ENCODE assay signal across 21 cellular contexts in genomic region chr10:68155615-68156205, GRCh38. TPM values are rescaled to one million over a fixed set of nuclear protein-coding genes. Genes with fewer than 3 reads are reported as not detected.
DNase-seq lines count a peak whose midpoint lies in the region; ATAC-seq and TF ChIP-seq lines count a peak whose summit lies in the region.
"Had no signal": no experiment of that assay in that cellular context is flagged by ENCODE, and none has a peak within 500 bp of the region (broad histone marks: within the 10 kb centered on the region; RNA-seq: fewer than 3 reads in every experiment).

No MANE protein-coding gene starts in this region.

- H3K4me1 ChIP-seq in right cardiac atrium (ENCODE audit: control insufficient read depth, insufficient read depth, low read length): peaks cover 7% of the 10 kb centered on the region
- peaks cover 39% of the 10 kb centered on the region for H3K4me1 ChIP-seq in adipocyte (ENCODE audit: control insufficient read depth, insufficient read depth, low read length)
- no peaks in the 10 kb centered on the region for H3K4me1 ChIP-seq in prostate gland (replicated peaks)
- H3K4me1 ChIP-seq in SK-N-SH (ENCODE audit: control insufficient read depth in 1 of 2, insufficient read depth in 2 of 2, low read depth in 1 of 2, low read length in 1 of 2): peaks cover 11 to 27% of the 10 kb centered on the region in 2 experiments; a peak in 3 of 4 replicates

- intact Hi-C loops in right cardiac atrium (cut with DNase I): loop anchor here in 3 of 4 donors (2.0 to 5.0 kb wide), 5 partner anchors 71 to 299 kb away; partner anchors contain the start of gene HERC4 (in 1 of the 3)
- intact Hi-C loops in left ventricle myocardium superior (cut with micrococcal nuclease): loop anchor here (5.0 kb wide), 2 partner anchors 73 to 298 kb away; no protein-coding TSS in a partner anchor
- intact Hi-C loops in prostate gland (cut with DNase I): loop anchor here (5.0 kb wide), 2 partner anchors 73 to 298 kb away; no protein-coding TSS in a partner anchor

- peaks cover 15% of the 10 kb centered on the region for H3F3A ChIP-seq in SK-N-SH (replicated peaks; ENCODE audit: insufficient read depth)

- TF ChIP-seq RAD21 in SK-N-SH (IDR thresholded peaks at IDR 0.05; ENCODE audit: low read length): no peak

- no peak overlapping the region for H3K4me2 ChIP-seq in SK-N-SH
- H3K4me2 ChIP-seq: BLaER1 had no signal

- H3K9me2 ChIP-seq in SK-N-SH: no peaks in the 10 kb centered on the region

- DNase-seq in right cardiac atrium: no peak
- no peak for DNase-seq in left ventricle myocardium superior
- peak; percentile 27 for DNase-seq in adipocyte (ENCODE audit: low read depth)
- DNase-seq in foreskin fibroblast: peak; percentile 63 to 73
- DNase-seq in prostate gland (ENCODE audit: low spot score): no peak
- DNase-seq in hypothalamus (lab: John Stamatoyannopoulos, UW): no peak
- DNase-seq in GM10266 (ENCODE audit: extremely low spot score): no peak
- no peak for DNase-seq in SK-N-SH
- DNase-seq: COR-L47, islet precursor cell, NCI-H2029 treated with DMSO at 0.1 percent for 48 hours, NCI-H345 had no signal

- H3K4me3 ChIP-seq in right cardiac atrium (ENCODE audit: low read length) (no peak overlapping the region), adipocyte (ENCODE audit: low read length) (no peak overlapping the region), foreskin fibroblast (ENCODE audit: low read depth in 1 of 2, low read length in 2 of 2) (no peak overlapping the region), prostate gland (no peak overlapping the region), SK-N-SH (ENCODE audit: low read depth in 2 of 2, low read length in 1 of 2) (no peak overlapping the region)
- H3K4me3 ChIP-seq: BLaER1, gastroesophageal sphincter, lung had no signal

- no peak for TF ChIP-seq EP300 in SK-N-SH (IDR thresholded peaks at IDR 0.05; ENCODE audit: borderline replicate concordance in 1 of 2, low read depth in 1 of 2, low read length in 1 of 2)

- H3K9ac ChIP-seq in adipocyte (ENCODE audit: low read length) (no peak overlapping the region), SK-N-SH (no peak overlapping the region)
- H3K9ac ChIP-seq: BLaER1 had no signal

- H3K27me3 ChIP-seq in right cardiac atrium (ENCODE audit: control insufficient read depth, insufficient read depth): no peaks in the 10 kb centered on the region
- no peaks in the 10 kb centered on the region for H3K27me3 ChIP-seq in adipocyte (replicated peaks; ENCODE audit: control insufficient read depth, insufficient read depth, low read length)
- H3K27me3 ChIP-seq in prostate gland (replicated peaks; ENCODE audit: insufficient read depth): no peaks in the 10 kb centered on the region
- no peaks in the 10 kb centered on the region for H3K27me3 ChIP-seq in SK-N-SH (ENCODE audit: insufficient read depth)
- H3K27me3 ChIP-seq: BLaER1, gastroesophageal sphincter had no signal

- peak overlapping the region; percentile 62 for H3K27ac ChIP-seq in right cardiac atrium (ENCODE audit: low read length)
- no peak overlapping the region for H3K27ac ChIP-seq in prostate gland
- no peak overlapping the region for H3K27ac ChIP-seq in SK-N-SH (ENCODE audit: low read depth in 2 of 2, low read length in 1 of 2)
- H3K27ac ChIP-seq: BLaER1, epithelial cell of prostate, gastroesophageal sphincter had no signal

- H4K20me1 ChIP-seq in SK-N-SH (ENCODE audit: insufficient read depth): no peaks in the 10 kb centered on the region
- H4K20me1 ChIP-seq: BLaER1 had no signal

- POLR2A ChIA-PET in SK-N-SH (lab: Yijun Ruan, JAX): no interaction called here

- CTCF ChIA-PET in SK-N-SH (lab: Yijun Ruan, JAX): interaction anchor here (0.6 to 6.9 kb wide), 31 partner anchors 9 to 319 kb away, joined by 3 to 79 read pairs (median 4); partner anchors contain the start of genes ATOH7 and MYPN

- H2AFZ ChIP-seq in SK-N-SH (ENCODE audit: low read depth): no peak overlapping the region

- 42% methylated on average over 2 of the region's 2 CpGs for WGBS in right cardiac atrium
- whole genome bisulfite sequencing in prostate gland: 50% methylated on average over 2 of the region's 2 CpGs
- 88% methylated on average over 2 of the region's 2 CpGs for WGBS in SK-N-SH (ENCODE audit: low lambda C conversion rate)

- H3K79me2 ChIP-seq in SK-N-SH (ENCODE audit: insufficient read depth): no peaks in the 10 kb centered on the region

- no peak for ATAC-seq in right cardiac atrium
- no peak for ATAC-seq in left ventricle myocardium superior

- no peak for TF ChIP-seq POLR2A in prostate gland (IDR thresholded peaks at IDR 0.05)

- H3K36me3 ChIP-seq in adipocyte (ENCODE audit: control insufficient read depth, insufficient read depth, low read length, severe bottlenecking) (no peaks in the 10 kb centered on the region), prostate gland (no peaks in the 10 kb centered on the region), SK-N-SH (replicated peaks in 1 of 2; ENCODE audit: control insufficient read depth in 1 of 2, insufficient read depth in 2 of 2, low read length in 1 of 2) (no peaks in the 10 kb centered on the region)
- H3K36me3 ChIP-seq: BLaER1, gastroesophageal sphincter had no signal

- H3K9me3 ChIP-seq in right cardiac atrium (ENCODE audit: control insufficient read depth, low read length) (no peaks in the 10 kb centered on the region), adipocyte (ENCODE audit: control insufficient read depth, low read length) (no peaks in the 10 kb centered on the region), prostate gland (no peaks in the 10 kb centered on the region), SK-N-SH (no peaks in the 10 kb centered on the region)
- H3K9me3 ChIP-seq: BLaER1, gastroesophageal sphincter had no signal

- TF ChIP-seq CTCF in foreskin fibroblast (IDR thresholded peaks at IDR 0.05; ENCODE audit: low read depth, low read length) (no peak), prostate gland (IDR thresholded peaks at IDR 0.05) (no peak), GM10266 (IDR thresholded peaks at IDR 0.05; ENCODE audit: control insufficient read depth, insufficient read depth, low read depth, missing control alignments) (no peak), SK-N-SH (IDR thresholded peaks at IDR 0.05) (no peak)

TF ChIP-seq in SK-N-SH, 30 proteins besides CTCF, POLR2A, EP300 and RAD21 (continues in another document):
- no peak for TF ChIP-seq CHD2 (IDR thresholded peaks at IDR 0.05; ENCODE audit: low read length, partially characterized antibody)
- TF ChIP-seq YY1 (IDR thresholded peaks at IDR 0.05; ENCODE audit: low read depth): no peak
- TF ChIP-seq MEF2A (IDR thresholded peaks at IDR 0.05; ENCODE audit: borderline replicate concordance, low read depth): no peak
- no peak for TF ChIP-seq SMC3 (IDR thresholded peaks at IDR 0.05; ENCODE audit: low read depth, low read length)
- no peak for TF ChIP-seq FOSL2 (IDR thresholded peaks at IDR 0.05; ENCODE audit: borderline replicate concordance, low read depth)
- no peak for TF ChIP-seq ELF1 (IDR thresholded peaks at IDR 0.05)
- no peak for TF ChIP-seq RFX5 (IDR thresholded peaks at IDR 0.05; ENCODE audit: low read length)
- no peak for TF ChIP-seq TEAD4 (IDR thresholded peaks at IDR 0.05; ENCODE audit: borderline replicate concordance, insufficient read depth)
- no peak for TF ChIP-seq USF2 (IDR thresholded peaks at IDR 0.05; ENCODE audit: borderline replicate concordance, low read depth, low read length)
- TF ChIP-seq FOXM1 (IDR thresholded peaks at IDR 0.05; ENCODE audit: low read depth): no peak
- TF ChIP-seq PBX3 (IDR thresholded peaks at IDR 0.05): no peak
- no peak for TF ChIP-seq GABPA (IDR thresholded peaks at IDR 0.05; ENCODE audit: low read depth)
- TF ChIP-seq SIN3A (IDR thresholded peaks at IDR 0.05; ENCODE audit: borderline replicate concordance, low read depth, low read length): no peak
- TF ChIP-seq RCOR1 (IDR thresholded peaks at IDR 0.05; ENCODE audit: low read length): no peak
- TF ChIP-seq POLR2AphosphoS5 (IDR thresholded peaks at IDR 0.05; ENCODE audit: low read depth, low read length): no peak
- TF ChIP-seq TAF1 (IDR thresholded peaks at IDR 0.05; ENCODE audit: borderline replicate concordance, low read depth, low read length): no peak

RNA-seq across cellular contexts. Expression of gene MYPN, which starts 46.4 kb away (rescaled TPM):
- total RNA-seq in right cardiac atrium (100 to 1,000 TPM in 1 of 4 donors, 10 to 100 TPM in 3; 81.6 to 134 (median 84.8) TPM), left ventricle myocardium superior (107 TPM), prostate gland (1 to 10 TPM; 1.5 to 1.8 TPM)
- polyA plus RNA-seq in right cardiac atrium (27.2 TPM), SK-N-SH (2012; rRNA removed) (0.43 and 0.73 TPM in 2 replicates)
- polyA plus RNA-seq in SK-N-SH (2012; cell fraction: cytosol; rRNA removed): 0.48 and 0.50 TPM in 2 replicates
- 0.87 and 0.90 TPM in 2 replicates for polyA plus RNA-seq in SK-N-SH (2012; cell fraction: nucleus; rRNA removed)
- total RNA-seq: activated naive CD4-positive, alpha-beta T cell treated with anti-CD3 and anti-CD28 coated beads, Interleukin-2, amount 50 U/mL, for 72 hours; activated T-helper 2 cell treated with anti-CD3 and anti-CD28 coated beads, Interferon-gamma antibody, Interleukin-2, Interleukin-4, amounts not matched to agents 10 μg/mL and 5 μg/mL and 100 μg/mL, durations not matched to agents 14 hours and 24 hours and 36 hours; neural crest cell; temporal lobe; WTC11 had no signal

Comparison
In these comparisons a context has a peak if more than half of its experiments do, and no peak if none do; other contexts are left out.
1. DNase-seq: peak in adipocyte (single experiment) and foreskin fibroblast (2 of 2); none in right cardiac atrium (0 of 3), left ventricle myocardium superior (single experiment), prostate gland (single experiment), hypothalamus (0 of 51), GM10266 (single experiment) and SK-N-SH (single experiment).
2. RNA of gene MYPN, which starts 46.4 kb away (total RNA-seq): 107 TPM in left ventricle myocardium superior (single experiment) and 81.6 to 134 TPM in right cardiac atrium; 1.5 to 1.8 TPM in prostate gland; every median in the first group is over 10 times any median in the second.